Comparison of ENCODE assay signal across 1 cellular context in the genomic region with DNA sequence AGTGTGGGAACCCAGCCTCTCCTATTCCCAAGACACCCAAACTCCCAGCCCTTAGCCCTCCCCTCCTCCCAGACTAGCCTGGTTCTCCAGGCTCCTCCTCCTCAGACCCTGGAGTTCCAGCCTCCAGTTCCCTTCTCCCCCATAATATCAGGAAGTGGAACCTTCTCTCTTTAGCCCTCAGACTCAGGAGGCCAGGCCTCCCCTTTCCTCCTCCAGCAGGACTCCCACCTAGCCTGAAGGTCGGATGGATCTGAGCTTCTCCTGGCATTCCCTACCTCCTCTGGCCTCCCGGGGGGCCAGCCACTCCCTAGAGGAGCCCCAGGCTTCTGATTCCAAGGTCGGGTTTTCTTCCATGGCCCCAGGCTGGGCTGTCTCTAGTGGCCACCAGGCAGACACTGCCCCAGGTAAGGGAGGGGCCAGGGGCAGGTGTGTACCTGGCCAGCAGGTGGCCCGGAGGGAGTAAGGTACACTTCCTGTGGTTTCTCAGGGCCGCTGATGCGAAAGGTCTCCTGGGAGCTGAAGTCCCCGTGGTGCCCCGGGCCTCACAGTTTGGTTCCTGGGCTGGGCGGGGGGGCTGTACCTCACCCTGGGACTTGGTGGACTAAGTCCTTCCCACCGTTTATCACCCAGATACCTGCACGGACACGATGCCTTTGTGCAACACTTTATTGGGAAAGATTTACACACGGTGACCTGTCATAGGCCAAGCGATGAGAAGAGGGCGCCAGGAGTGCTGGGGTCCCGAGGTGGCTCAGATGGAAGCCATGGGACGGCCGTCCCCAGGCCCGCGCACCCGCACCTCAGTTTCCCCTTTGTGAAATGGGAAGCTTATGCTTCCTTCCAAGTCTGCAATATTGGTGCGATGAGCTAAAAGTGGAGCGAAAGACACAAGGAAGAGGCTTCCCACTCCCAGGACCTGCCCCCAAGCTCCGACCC.
A peak's percentile ranks its signal among the peaks of the same experiment; 100 is the strongest.
TF ChIP-seq lines count a peak whose summit lies in the region.

A gene with protein sequence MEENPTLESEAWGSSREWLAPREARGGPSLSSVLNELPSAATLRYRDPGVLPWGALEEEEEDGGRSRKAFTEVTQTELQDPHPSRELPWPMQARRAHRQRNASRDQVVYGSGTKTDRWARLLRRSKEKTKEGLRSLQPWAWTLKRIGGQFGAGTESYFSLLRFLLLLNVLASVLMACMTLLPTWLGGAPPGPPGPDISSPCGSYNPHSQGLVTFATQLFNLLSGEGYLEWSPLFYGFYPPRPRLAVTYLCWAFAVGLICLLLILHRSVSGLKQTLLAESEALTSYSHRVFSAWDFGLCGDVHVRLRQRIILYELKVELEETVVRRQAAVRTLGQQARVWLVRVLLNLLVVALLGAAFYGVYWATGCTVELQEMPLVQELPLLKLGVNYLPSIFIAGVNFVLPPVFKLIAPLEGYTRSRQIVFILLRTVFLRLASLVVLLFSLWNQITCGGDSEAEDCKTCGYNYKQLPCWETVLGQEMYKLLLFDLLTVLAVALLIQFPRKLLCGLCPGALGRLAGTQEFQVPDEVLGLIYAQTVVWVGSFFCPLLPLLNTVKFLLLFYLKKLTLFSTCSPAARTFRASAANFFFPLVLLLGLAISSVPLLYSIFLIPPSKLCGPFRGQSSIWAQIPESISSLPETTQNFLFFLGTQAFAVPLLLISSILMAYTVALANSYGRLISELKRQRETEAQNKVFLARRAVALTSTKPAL (minus strand): TSS at position 397 of the 936 bp plus-strand sequence. CDS start 43 bp downstream, at position 354.

TF ChIP-seq in SK-N-SH, 30 proteins besides CTCF, POLR2A, EP300 and RAD21:
- TF ChIP-seq JUND (IDR thresholded peaks at IDR 0.05), result 0 out of 2 replicates have a peak, but pooled peaks have one; percentile 3
- TF ChIP-seq GABPA (IDR thresholded peaks at IDR 0.05; ENCODE audit: low read depth), result peak; percentile 38
- TF ChIP-seq, protein P1, sequence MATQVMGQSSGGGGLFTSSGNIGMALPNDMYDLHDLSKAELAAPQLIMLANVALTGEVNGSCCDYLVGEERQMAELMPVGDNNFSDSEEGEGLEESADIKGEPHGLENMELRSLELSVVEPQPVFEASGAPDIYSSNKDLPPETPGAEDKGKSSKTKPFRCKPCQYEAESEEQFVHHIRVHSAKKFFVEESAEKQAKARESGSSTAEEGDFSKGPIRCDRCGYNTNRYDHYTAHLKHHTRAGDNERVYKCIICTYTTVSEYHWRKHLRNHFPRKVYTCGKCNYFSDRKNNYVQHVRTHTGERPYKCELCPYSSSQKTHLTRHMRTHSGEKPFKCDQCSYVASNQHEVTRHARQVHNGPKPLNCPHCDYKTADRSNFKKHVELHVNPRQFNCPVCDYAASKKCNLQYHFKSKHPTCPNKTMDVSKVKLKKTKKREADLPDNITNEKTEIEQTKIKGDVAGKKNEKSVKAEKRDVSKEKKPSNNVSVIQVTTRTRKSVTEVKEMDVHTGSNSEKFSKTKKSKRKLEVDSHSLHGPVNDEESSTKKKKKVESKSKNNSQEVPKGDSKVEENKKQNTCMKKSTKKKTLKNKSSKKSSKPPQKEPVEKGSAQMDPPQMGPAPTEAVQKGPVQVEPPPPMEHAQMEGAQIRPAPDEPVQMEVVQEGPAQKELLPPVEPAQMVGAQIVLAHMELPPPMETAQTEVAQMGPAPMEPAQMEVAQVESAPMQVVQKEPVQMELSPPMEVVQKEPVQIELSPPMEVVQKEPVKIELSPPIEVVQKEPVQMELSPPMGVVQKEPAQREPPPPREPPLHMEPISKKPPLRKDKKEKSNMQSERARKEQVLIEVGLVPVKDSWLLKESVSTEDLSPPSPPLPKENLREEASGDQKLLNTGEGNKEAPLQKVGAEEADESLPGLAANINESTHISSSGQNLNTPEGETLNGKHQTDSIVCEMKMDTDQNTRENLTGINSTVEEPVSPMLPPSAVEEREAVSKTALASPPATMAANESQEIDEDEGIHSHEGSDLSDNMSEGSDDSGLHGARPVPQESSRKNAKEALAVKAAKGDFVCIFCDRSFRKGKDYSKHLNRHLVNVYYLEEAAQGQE (IDR thresholded peaks at IDR 0.05; ENCODE audit: low read depth, low read length), result no peak
- TF ChIP-seq, protein P2, sequence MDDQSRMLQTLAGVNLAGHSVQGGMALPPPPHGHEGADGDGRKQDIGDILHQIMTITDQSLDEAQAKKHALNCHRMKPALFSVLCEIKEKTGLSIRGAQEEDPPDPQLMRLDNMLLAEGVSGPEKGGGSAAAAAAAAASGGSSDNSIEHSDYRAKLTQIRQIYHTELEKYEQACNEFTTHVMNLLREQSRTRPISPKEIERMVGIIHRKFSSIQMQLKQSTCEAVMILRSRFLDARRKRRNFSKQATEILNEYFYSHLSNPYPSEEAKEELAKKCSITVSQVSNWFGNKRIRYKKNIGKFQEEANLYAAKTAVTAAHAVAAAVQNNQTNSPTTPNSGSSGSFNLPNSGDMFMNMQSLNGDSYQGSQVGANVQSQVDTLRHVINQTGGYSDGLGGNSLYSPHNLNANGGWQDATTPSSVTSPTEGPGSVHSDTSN (IDR thresholded peaks at IDR 0.05), result peak; percentile 26; the same call in 1 of the 2 replicates
- TF ChIP-seq ELF1 (IDR thresholded peaks at IDR 0.05), result peak; percentile 27; the same call in 1 of the 2 replicates
